Comparison of ENCODE assay signal across 1 cellular context in the genomic region with DNA sequence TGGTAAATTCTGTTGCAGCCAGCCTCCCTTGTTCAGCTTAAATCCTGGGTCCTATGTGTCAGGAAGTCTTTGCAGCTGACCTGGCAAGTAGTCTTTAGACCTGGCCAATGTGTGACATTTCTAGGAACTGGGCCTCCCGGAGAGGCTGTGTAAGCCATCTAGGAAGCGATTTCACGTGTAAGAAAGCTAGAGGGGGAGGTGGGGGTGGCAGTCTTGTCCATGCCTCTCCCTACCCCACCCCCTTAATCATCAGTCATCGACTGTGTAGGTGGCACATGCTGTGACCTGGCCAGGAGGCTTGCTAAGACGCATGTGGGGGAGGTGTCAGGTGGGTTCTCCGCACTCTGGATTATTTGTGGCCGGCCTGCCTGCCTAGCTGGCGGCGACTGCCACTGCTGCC.
TF ChIP-seq lines count a peak whose summit lies in the region.

No MANE protein-coding gene starts in this region.

TF ChIP-seq in K562, 482 proteins besides CTCF, POLR2A, EP300 and RAD21 (continued from another document and continues in another):
- TF ChIP-seq, protein P1, sequence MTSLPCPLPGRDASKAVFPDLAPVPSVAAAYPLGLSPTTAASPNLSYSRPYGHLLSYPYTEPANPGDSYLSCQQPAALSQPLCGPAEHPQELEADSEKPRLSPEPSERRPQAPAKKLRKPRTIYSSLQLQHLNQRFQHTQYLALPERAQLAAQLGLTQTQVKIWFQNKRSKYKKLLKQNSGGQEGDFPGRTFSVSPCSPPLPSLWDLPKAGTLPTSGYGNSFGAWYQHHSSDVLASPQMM (CRISPR knock-in tag; IDR thresholded peaks at IDR 0.05): no peak
- TF ChIP-seq CXXC5 (CRISPR knock-in tag; IDR thresholded peaks at IDR 0.05) (peak; percentile 75), MEIS2 (IDR thresholded peaks at IDR 0.05; ENCODE audit: partially characterized antibody) (peak; percentile 41), CBFA2T3 (IDR thresholded peaks at IDR 0.05) (peak; percentile 44), ZEB2 (IDR thresholded peaks at IDR 0.05) (peak; percentile 37; the same call in 1 of the 2 replicates), POLR2AphosphoS5 (IDR thresholded peaks at IDR 0.05; ENCODE audit: control insufficient read depth, insufficient read depth, low read depth, low read length) (peak; percentile 42; the same call in 1 of the 2 replicates), DMBX1 (CRISPR knock-in tag; IDR thresholded peaks at IDR 0.05; ENCODE audit: borderline replicate concordance) (0 out of 2 replicates have a peak, but pooled peaks have one; percentile 57), ZNF165 (CRISPR knock-in tag; IDR thresholded peaks at IDR 0.05; ENCODE audit: borderline replicate concordance) (no peak), SNRNP70 (optimal IDR thresholded peaks at IDR 0.05; ENCODE audit: low read depth, low read length) (no peak), YY1 (IDR thresholded peaks at IDR 0.05; ENCODE audit: borderline replicate concordance in 1 of 3, control insufficient read depth in 1 of 3, extremely low read depth in 1 of 3, insufficient read depth in 3 of 3, insufficient read length in 1 of 3, insufficient replicate concordance in 2 of 3, low read depth in 1 of 3, low read length in 2 of 3) (peak in 1 of 3 experiments; percentile 24), JUND (IDR thresholded peaks at IDR 0.05; ENCODE audit: borderline replicate concordance, low read depth, low read length) (peak; percentile 22; the same call in 1 of the 2 replicates), JUND (tag; IDR thresholded peaks at IDR 0.05; ENCODE audit: borderline replicate concordance, low read depth, low read length) (no peak), ZNF668 (CRISPR knock-in tag; IDR thresholded peaks at IDR 0.05) (no peak), CBFB (CRISPR knock-in tag; IDR thresholded peaks at IDR 0.05) (0 out of 2 replicates have a peak, but pooled peaks have one; percentile 19), ETV5 (CRISPR knock-in tag; IDR thresholded peaks at IDR 0.05; ENCODE audit: low read depth) (no peak), SMARCA4 (IDR thresholded peaks at IDR 0.05) (0 out of 2 replicates have a peak, but pooled peaks have one; percentile 14), L3MBTL2 (IDR thresholded peaks at IDR 0.05) (peak; percentile 79), BHLHE40 (IDR thresholded peaks at IDR 0.05; ENCODE audit: low read length) (0 out of 2 replicates have a peak, but pooled peaks have one; percentile 42), RBFOX2 (IDR thresholded peaks at IDR 0.05; ENCODE audit: low read depth, low read length) (0 out of 2 replicates have a peak, but pooled peaks have one; percentile 35), POLR2G (IDR thresholded peaks at IDR 0.05; ENCODE audit: low read depth, low read length) (no peak), ZNF143 (CRISPR knock-in tag; IDR thresholded peaks at IDR 0.05) (0 out of 2 replicates have a peak, but pooled peaks have one; percentile 30), MBD2 (IDR thresholded peaks at IDR 0.05; ENCODE audit: borderline replicate concordance, low read depth) (peak; percentile 36; the same call in 1 of the 2 replicates), ELF2 (CRISPR knock-in tag; IDR thresholded peaks at IDR 0.05) (no peak), ZBTB8A (IDR thresholded peaks at IDR 0.05; ENCODE audit: partially characterized antibody) (no peak), SREBF1 (IDR thresholded peaks at IDR 0.05; ENCODE audit: borderline replicate concordance, low read depth, low read length) (no peak), EGR1 (conservative IDR thresholded peaks at IDR 0.05) (peak; percentile 88), NFE2L1 (tag; IDR thresholded peaks at IDR 0.05; ENCODE audit: borderline replicate concordance, low read depth) (no peak), CHD1 (IDR thresholded peaks at IDR 0.05; ENCODE audit: low read length) (no peak), ELF4 (CRISPR knock-in tag; IDR thresholded peaks at IDR 0.05) (no peak), STAT5A (IDR thresholded peaks at IDR 0.05; ENCODE audit: borderline replicate concordance, low read length) (peak; percentile 56), ATF7 (IDR thresholded peaks at IDR 0.05) (no peak), SREBF2 (CRISPR knock-in tag; IDR thresholded peaks at IDR 0.05) (0 out of 2 replicates have a peak, but pooled peaks have one; percentile 32)
- TF ChIP-seq, protein P2, sequence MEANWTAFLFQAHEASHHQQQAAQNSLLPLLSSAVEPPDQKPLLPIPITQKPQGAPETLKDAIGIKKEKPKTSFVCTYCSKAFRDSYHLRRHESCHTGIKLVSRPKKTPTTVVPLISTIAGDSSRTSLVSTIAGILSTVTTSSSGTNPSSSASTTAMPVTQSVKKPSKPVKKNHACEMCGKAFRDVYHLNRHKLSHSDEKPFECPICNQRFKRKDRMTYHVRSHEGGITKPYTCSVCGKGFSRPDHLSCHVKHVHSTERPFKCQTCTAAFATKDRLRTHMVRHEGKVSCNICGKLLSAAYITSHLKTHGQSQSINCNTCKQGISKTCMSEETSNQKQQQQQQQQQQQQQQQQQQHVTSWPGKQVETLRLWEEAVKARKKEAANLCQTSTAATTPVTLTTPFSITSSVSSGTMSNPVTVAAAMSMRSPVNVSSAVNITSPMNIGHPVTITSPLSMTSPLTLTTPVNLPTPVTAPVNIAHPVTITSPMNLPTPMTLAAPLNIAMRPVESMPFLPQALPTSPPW (CRISPR knock-in tag; IDR thresholded peaks at IDR 0.05): no peak
- TF ChIP-seq, protein P3, sequence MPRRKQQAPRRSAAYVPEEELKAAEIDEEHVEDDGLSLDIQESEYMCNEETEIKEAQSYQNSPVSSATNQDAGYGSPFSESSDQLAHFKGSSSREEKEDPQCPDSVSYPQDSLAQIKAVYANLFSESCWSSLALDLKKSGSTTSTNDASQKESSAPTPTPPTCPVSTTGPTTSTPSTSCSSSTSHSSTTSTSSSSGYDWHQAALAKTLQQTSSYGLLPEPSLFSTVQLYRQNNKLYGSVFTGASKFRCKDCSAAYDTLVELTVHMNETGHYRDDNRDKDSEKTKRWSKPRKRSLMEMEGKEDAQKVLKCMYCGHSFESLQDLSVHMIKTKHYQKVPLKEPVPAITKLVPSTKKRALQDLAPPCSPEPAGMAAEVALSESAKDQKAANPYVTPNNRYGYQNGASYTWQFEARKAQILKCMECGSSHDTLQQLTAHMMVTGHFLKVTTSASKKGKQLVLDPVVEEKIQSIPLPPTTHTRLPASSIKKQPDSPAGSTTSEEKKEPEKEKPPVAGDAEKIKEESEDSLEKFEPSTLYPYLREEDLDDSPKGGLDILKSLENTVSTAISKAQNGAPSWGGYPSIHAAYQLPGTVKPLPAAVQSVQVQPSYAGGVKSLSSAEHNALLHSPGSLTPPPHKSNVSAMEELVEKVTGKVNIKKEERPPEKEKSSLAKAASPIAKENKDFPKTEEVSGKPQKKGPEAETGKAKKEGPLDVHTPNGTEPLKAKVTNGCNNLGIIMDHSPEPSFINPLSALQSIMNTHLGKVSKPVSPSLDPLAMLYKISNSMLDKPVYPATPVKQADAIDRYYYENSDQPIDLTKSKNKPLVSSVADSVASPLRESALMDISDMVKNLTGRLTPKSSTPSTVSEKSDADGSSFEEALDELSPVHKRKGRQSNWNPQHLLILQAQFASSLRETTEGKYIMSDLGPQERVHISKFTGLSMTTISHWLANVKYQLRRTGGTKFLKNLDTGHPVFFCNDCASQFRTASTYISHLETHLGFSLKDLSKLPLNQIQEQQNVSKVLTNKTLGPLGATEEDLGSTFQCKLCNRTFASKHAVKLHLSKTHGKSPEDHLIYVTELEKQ (CRISPR knock-in tag; IDR thresholded peaks at IDR 0.05): no peak
- TF ChIP-seq, protein P4, sequence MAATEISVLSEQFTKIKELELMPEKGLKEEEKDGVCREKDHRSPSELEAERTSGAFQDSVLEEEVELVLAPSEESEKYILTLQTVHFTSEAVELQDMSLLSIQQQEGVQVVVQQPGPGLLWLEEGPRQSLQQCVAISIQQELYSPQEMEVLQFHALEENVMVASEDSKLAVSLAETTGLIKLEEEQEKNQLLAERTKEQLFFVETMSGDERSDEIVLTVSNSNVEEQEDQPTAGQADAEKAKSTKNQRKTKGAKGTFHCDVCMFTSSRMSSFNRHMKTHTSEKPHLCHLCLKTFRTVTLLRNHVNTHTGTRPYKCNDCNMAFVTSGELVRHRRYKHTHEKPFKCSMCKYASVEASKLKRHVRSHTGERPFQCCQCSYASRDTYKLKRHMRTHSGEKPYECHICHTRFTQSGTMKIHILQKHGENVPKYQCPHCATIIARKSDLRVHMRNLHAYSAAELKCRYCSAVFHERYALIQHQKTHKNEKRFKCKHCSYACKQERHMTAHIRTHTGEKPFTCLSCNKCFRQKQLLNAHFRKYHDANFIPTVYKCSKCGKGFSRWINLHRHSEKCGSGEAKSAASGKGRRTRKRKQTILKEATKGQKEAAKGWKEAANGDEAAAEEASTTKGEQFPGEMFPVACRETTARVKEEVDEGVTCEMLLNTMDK (IDR thresholded peaks at IDR 0.05; ENCODE audit: borderline replicate concordance, insufficient read depth, low read depth, low read length, poor library complexity, severe bottlenecking): no peak
- TF ChIP-seq, protein P5, sequence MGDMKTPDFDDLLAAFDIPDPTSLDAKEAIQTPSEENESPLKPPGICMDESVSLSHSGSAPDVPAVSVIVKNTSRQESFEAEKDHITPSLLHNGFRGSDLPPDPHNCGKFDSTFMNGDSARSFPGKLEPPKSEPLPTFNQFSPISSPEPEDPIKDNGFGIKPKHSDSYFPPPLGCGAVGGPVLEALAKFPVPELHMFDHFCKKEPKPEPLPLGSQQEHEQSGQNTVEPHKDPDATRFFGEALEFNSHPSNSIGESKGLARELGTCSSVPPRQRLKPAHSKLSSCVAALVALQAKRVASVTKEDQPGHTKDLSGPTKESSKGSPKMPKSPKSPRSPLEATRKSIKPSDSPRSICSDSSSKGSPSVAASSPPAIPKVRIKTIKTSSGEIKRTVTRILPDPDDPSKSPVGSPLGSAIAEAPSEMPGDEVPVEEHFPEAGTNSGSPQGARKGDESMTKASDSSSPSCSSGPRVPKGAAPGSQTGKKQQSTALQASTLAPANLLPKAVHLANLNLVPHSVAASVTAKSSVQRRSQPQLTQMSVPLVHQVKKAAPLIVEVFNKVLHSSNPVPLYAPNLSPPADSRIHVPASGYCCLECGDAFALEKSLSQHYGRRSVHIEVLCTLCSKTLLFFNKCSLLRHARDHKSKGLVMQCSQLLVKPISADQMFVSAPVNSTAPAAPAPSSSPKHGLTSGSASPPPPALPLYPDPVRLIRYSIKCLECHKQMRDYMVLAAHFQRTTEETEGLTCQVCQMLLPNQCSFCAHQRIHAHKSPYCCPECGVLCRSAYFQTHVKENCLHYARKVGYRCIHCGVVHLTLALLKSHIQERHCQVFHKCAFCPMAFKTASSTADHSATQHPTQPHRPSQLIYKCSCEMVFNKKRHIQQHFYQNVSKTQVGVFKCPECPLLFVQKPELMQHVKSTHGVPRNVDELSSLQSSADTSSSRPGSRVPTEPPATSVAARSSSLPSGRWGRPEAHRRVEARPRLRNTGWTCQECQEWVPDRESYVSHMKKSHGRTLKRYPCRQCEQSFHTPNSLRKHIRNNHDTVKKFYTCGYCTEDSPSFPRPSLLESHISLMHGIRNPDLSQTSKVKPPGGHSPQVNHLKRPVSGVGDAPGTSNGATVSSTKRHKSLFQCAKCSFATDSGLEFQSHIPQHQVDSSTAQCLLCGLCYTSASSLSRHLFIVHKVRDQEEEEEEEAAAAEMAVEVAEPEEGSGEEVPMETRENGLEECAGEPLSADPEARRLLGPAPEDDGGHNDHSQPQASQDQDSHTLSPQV (IDR thresholded peaks at IDR 0.05): peak; percentile 90
- TF ChIP-seq, protein P6, sequence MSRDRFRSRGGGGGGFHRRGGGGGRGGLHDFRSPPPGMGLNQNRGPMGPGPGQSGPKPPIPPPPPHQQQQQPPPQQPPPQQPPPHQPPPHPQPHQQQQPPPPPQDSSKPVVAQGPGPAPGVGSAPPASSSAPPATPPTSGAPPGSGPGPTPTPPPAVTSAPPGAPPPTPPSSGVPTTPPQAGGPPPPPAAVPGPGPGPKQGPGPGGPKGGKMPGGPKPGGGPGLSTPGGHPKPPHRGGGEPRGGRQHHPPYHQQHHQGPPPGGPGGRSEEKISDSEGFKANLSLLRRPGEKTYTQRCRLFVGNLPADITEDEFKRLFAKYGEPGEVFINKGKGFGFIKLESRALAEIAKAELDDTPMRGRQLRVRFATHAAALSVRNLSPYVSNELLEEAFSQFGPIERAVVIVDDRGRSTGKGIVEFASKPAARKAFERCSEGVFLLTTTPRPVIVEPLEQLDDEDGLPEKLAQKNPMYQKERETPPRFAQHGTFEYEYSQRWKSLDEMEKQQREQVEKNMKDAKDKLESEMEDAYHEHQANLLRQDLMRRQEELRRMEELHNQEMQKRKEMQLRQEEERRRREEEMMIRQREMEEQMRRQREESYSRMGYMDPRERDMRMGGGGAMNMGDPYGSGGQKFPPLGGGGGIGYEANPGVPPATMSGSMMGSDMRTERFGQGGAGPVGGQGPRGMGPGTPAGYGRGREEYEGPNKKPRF (IDR thresholded peaks at IDR 0.05; ENCODE audit: low read depth, low read length): no peak
- TF ChIP-seq, protein P7, sequence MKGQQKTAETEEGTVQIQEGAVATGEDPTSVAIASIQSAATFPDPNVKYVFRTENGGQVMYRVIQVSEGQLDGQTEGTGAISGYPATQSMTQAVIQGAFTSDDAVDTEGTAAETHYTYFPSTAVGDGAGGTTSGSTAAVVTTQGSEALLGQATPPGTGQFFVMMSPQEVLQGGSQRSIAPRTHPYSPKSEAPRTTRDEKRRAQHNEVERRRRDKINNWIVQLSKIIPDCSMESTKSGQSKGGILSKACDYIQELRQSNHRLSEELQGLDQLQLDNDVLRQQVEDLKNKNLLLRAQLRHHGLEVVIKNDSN (CRISPR knock-in tag; IDR thresholded peaks at IDR 0.05): 0 out of 2 replicates have a peak, but pooled peaks have one; percentile 39
- TF ChIP-seq, protein P8, sequence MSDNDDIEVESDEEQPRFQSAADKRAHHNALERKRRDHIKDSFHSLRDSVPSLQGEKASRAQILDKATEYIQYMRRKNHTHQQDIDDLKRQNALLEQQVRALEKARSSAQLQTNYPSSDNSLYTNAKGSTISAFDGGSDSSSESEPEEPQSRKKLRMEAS (CRISPR knock-in tag; IDR thresholded peaks at IDR 0.05): peak; percentile 73
- TF ChIP-seq, protein P9, sequence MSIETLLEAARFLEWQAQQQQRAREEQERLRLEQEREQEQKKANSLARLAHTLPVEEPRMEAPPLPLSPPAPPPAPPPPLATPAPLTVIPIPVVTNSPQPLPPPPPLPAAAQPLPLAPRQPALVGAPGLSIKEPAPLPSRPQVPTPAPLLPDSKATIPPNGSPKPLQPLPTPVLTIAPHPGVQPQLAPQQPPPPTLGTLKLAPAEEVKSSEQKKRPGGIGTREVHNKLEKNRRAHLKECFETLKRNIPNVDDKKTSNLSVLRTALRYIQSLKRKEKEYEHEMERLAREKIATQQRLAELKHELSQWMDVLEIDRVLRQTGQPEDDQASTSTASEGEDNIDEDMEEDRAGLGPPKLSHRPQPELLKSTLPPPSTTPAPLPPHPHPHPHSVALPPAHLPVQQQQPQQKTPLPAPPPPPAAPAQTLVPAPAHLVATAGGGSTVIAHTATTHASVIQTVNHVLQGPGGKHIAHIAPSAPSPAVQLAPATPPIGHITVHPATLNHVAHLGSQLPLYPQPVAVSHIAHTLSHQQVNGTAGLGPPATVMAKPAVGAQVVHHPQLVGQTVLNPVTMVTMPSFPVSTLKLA (conservative IDR thresholded peaks at IDR 0.05): peak in 1 of 2 experiments; percentile 30; a peak in 1 of 4 replicates
- TF ChIP-seq, protein P10, sequence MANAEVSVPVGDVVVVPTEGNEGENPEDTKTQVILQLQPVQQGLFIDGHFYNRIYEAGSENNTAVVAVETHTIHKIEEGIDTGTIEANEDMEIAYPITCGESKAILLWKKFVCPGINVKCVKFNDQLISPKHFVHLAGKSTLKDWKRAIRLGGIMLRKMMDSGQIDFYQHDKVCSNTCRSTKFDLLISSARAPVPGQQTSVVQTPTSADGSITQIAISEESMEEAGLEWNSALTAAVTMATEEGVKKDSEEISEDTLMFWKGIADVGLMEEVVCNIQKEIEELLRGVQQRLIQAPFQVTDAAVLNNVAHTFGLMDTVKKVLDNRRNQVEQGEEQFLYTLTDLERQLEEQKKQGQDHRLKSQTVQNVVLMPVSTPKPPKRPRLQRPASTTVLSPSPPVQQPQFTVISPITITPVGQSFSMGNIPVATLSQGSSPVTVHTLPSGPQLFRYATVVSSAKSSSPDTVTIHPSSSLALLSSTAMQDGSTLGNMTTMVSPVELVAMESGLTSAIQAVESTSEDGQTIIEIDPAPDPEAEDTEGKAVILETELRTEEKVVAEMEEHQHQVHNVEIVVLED (CRISPR knock-in tag; IDR thresholded peaks at IDR 0.05): no peak
